In genomic region chr4:66193487-66193886, GRCh38 we compare ENCODE assay signal across 31 cellular contexts.
"Had no signal": no experiment of that assay in that cellular context is flagged by ENCODE, and none has a peak within 500 bp of the region (broad histone marks: within the 10 kb centered on the region; RNA-seq: fewer than 3 reads in every experiment).

No MANE protein-coding gene starts in this region.

- DNase-seq: activated B cell treated with CpG ODN at 0.5 μM for 24 hours; activated CD4-positive, alpha-beta memory T cell treated with anti-CD3 and anti-CD28 coated beads for 36 hours; activated CD4-positive, alpha-beta T cell treated with anti-CD3 and anti-CD28 coated beads for 4 hours; activated CD4-positive, alpha-beta T cell treated with anti-CD3 and anti-CD28 coated beads, Interleukin-2, amount 10 ng/mL, durations not matched to agents 24 days and 14 days; activated CD4-positive, alpha-beta T cell treated with anti-CD3 and anti-CD28 coated beads, Interleukin-2, amount 50 U/mL, for 1 hour; activated CD4-positive, alpha-beta T cell treated with anti-CD3 and anti-CD28 coated beads, Interleukin-2, amount 50 U/mL, for 4 hours; activated CD4-positive, CD25-positive, alpha-beta regulatory T cell treated with anti-CD3 and anti-CD28 coated beads, Interleukin-2, amount 50 U/mL, for 72 hours; activated CD8-positive, alpha-beta memory T cell treated with anti-CD3 and anti-CD28 coated beads, Interleukin-2, amount 50 U/mL, for 4 hours; activated CD8-positive, alpha-beta T cell treated with anti-CD3 and anti-CD28 coated beads for 36 hours; activated effector memory CD4-positive, alpha-beta T cell treated with anti-CD3 and anti-CD28 coated beads, Interleukin-2, amount 50 U/mL, for 16 hours; activated gamma-delta T cell treated with Interleukin-2 at 50 U/mL for 16 hours; activated naive CD4-positive, alpha-beta T cell; activated naive CD4-positive, alpha-beta T cell treated with anti-CD3 and anti-CD28 coated beads for 36 hours; activated naive CD4-positive, alpha-beta T cell treated with anti-CD3 and anti-CD28 coated beads, Interleukin-2, amount 50 U/mL, for 16 hours; activated naive CD8-positive, alpha-beta T cell treated with anti-CD3 and anti-CD28 coated beads for 36 hours; activated T-cell treated with anti-CD3 and anti-CD28 coated beads for 4 hours; activated T-cell treated with anti-CD3 and anti-CD28 coated beads, Interleukin-2, amount 50 U/mL, for 1 hour; activated T-cell treated with anti-CD3 and anti-CD28 coated beads, Interleukin-2, amount 50 U/mL, for 4 hours; activated T-cell treated with anti-CD3 and anti-CD28 coated beads, Interleukin-2, amount 50 U/mL, for 72 hours; adrenal gland; amniotic stem cell; aorta; body of pancreas; brain microvascular endothelial cell; central memory CD4-positive, alpha-beta T cell; T-helper 2 cell; T-helper 9 cell had no signal

- H3K27me3 ChIP-seq: adrenal gland, body of pancreas, brain microvascular endothelial cell, breast epithelium had no signal

- H3K4me3 ChIP-seq: adrenal gland, body of pancreas, breast epithelium had no signal

- H3K27ac ChIP-seq: adrenal gland, body of pancreas, brain microvascular endothelial cell, breast epithelium, VCaP had no signal

- H3K36me3 ChIP-seq: adrenal gland, brain microvascular endothelial cell, breast epithelium had no signal

- H3K9me3 ChIP-seq: adrenal gland, body of pancreas, breast epithelium had no signal

- H3K4me1 ChIP-seq: adrenal gland, body of pancreas, breast epithelium had no signal

- ATAC-seq: activated CD8-positive, alpha-beta T cell treated with anti-CD3 and anti-CD28 coated beads for 36 hours; activated naive CD4-positive, alpha-beta T cell treated with anti-CD3 and anti-CD28 coated beads, Interleukin-2, amount 50 U/mL, for 72 hours; activated T-cell treated with anti-CD3 and anti-CD28 coated beads, Interleukin-2, amount 50 U/mL, for 4 hours; activated T-cell treated with anti-CD3 and anti-CD28 coated beads, Interleukin-2, amount 50 U/mL, for 72 hours; activated T-helper 17 cell treated with anti-CD3 and anti-CD28 coated beads, Interleukin-2, amount 50 U/mL, for 72 hours; body of pancreas had no signal
